Comparison of ENCODE assay signal across 14 cellular contexts in genomic region chr15:61974759-61975158, GRCh38.
DNase-seq lines count a peak whose midpoint lies in the region; ATAC-seq, FAIRE-seq and TF ChIP-seq lines count a peak whose summit lies in the region.
"Had no signal": no experiment of that assay in that cellular context is flagged by ENCODE, and none has a peak within 500 bp of the region (broad histone marks: within the 10 kb centered on the region; RNA-seq: fewer than 3 reads in every experiment).

No MANE protein-coding gene starts in this region.

- H3K27ac Mint-ChIP-seq in stimulated activated naive CD8-positive, alpha-beta T cell treated with anti-CD3 and anti-CD28 coated beads, Interleukin-15, amount 100 ng/mL, for 72 hours, result peak overlapping the region in 1 of 2 donors; percentile 66

- no peak overlapping the region for H3K4me3 ChIP-seq in epithelial cell of esophagus (ENCODE audit: low read length)
- H3K4me3 ChIP-seq in right lobe of liver, result no peak overlapping the region
- H3K4me3 ChIP-seq: skin epidermis had no signal

- ATAC-seq in right lobe of liver, result no peak
- ATAC-seq in stimulated activated naive CD8-positive, alpha-beta T cell treated with anti-CD3 and anti-CD28 coated beads, Interleukin-15, amount 100 ng/mL, for 72 hours, result no peak

- H3K4me1 ChIP-seq in right lobe of liver, result no peaks in the 10 kb centered on the region

- no peaks in the 10 kb centered on the region for H3K27me3 Mint-ChIP-seq in stimulated activated naive CD8-positive, alpha-beta T cell treated with anti-CD3 and anti-CD28 coated beads, Interleukin-15, amount 100 ng/mL, for 72 hours

- H3K4me3 Mint-ChIP-seq in stimulated activated naive CD8-positive, alpha-beta T cell treated with anti-CD3 and anti-CD28 coated beads, Interleukin-15, amount 100 ng/mL, for 72 hours, result no peak overlapping the region

- peaks cover 0 to 21% (median 8%) of the 10 kb centered on the region in 4 donors for H3K36me3 ChIP-seq in right lobe of liver

- no peaks in the 10 kb centered on the region for H3K9me3 Mint-ChIP-seq in stimulated activated naive CD8-positive, alpha-beta T cell treated with anti-CD3 and anti-CD28 coated beads, Interleukin-15, amount 100 ng/mL, for 72 hours

- no peak for FAIRE-seq in H54 (lab: Jason Lieb, UNC)

- H3K9me3 ChIP-seq in right lobe of liver, result no peaks in the 10 kb centered on the region

- DNase-seq in COR-L47 (lab: John Stamatoyannopoulos, UW) (peak; percentile 77), LHCN-M2 (ENCODE audit: low read depth) (peak; percentile 63), NCI-H446 treated with DMSO at 0.1 percent for 48 hours (lab: John Stamatoyannopoulos, UW) (peak; percentile 5), epithelial cell of esophagus (ENCODE audit: low read depth) (peak; percentile 65), right lobe of liver (no peak), NCI-H187 (lab: John Stamatoyannopoulos, UW) (no peak), H54 (ENCODE audit: insufficient read length, low spot score) (no peak)
- DNase-seq in stimulated activated naive CD8-positive, alpha-beta T cell treated with anti-CD3 and anti-CD28 coated beads, Interleukin-15, amount 100 ng/mL, for 72 hours, result no peak
- DNase-seq: activated gamma-delta T cell treated with Interleukin-2 at 50 U/mL for 16 hours, C1 segment of cervical spinal cord, cortex of kidney, hypothalamus, RPMI8226 had no signal

- 50% methylated on average over 1 of the region's 1 CpG for WGBS in right lobe of liver (ENCODE audit: insufficient coverage, low coverage, low lambda C conversion rate, missing lambda C conversion rate)

- intact Hi-C loops in right lobe of liver (cut with DNase I), result no loop called here

- TF ChIP-seq CTCF in epithelial cell of esophagus (IDR thresholded peaks at IDR 0.05; ENCODE audit: insufficient read depth, low read depth, low read length, missing control alignments), result no peak
- TF ChIP-seq CTCF in right lobe of liver (IDR thresholded peaks at IDR 0.05), result no peak

- TF ChIP-seq POLR2A in right lobe of liver (IDR thresholded peaks at IDR 0.05) (no peak), H54 (IDR thresholded peaks at IDR 0.05; ENCODE audit: low read depth, low read length) (no peak)

- H3K4me1 Mint-ChIP-seq in stimulated activated naive CD8-positive, alpha-beta T cell treated with anti-CD3 and anti-CD28 coated beads, Interleukin-15, amount 100 ng/mL, for 72 hours, result peaks cover 16% of the 10 kb centered on the region

- H3K27me3 ChIP-seq in right lobe of liver, result no peaks in the 10 kb centered on the region

- H3K27ac ChIP-seq in right lobe of liver, result no peak overlapping the region
- H3K27ac ChIP-seq: skin epidermis had no signal

Comparison
In these comparisons a context has a peak if more than half of its experiments do, and no peak if none do; other contexts are left out.
1. DNase-seq: peak in COR-L47 (single experiment), LHCN-M2 (single experiment), NCI-H446 treated with DMSO at 0.1 percent for 48 hours (single experiment) and epithelial cell of esophagus (single experiment); none in right lobe of liver (0 of 3), stimulated activated naive CD8-positive, alpha-beta T cell treated with anti-CD3 and anti-CD28 coated beads, Interleukin-15, amount 100 ng/mL, for 72 hours (0 of 2), NCI-H187 (0 of 2) and H54 (single experiment).